2 cellular contexts compared by ENCODE assay signal in the genomic region with DNA sequence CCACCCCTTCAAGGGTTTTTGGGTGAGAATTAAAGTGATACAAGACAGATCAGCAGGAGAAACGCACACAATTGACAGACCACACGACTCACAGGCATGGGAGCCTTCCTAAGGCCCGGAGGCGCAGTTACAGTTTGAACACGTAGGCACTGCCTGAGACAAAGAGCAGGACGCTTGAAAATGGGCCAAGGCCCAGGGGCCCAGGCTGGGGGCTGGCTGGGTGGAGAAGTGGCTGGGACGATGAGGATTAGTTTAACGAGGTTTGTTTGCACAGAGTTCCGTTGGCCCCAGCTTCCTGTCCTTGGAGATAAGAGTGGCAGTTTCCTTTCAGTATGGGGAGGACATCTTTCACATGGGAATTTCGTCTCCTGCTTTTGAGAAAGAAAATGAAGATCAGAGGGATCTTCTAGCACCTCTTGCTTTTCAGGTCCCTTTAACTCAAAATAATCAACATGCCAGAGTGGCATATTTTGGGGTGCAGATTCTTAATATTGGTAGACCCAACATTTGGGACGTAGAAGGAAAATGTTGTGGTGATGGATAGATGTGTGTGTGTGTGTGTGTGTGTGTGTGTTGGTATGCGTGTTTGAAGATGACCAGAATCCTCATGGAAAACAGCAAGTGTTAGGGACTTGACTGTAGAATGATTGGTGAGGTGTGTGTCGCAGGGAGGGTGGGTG.
TF ChIP-seq lines count a peak whose summit lies in the region.

No MANE protein-coding gene starts in this region.

TF ChIP-seq in HEK293, 187 proteins besides CTCF, POLR2A, EP300 and RAD21:
- TF ChIP-seq SETDB1 (IDR thresholded peaks at IDR 0.05; ENCODE audit: insufficient read length, low read length) (peak; percentile 68), ZNF707 (tag by site-specific recombination; IDR thresholded peaks at IDR 0.05) (no peak)

TF ChIP-seq in HepG2, 621 proteins besides CTCF, POLR2A, EP300 and RAD21 (continues in another document):
- peak; percentile 86 for TF ChIP-seq ZMYM4 (CRISPR knock-in tag; IDR thresholded peaks at IDR 0.05)
- no peak for TF ChIP-seq ZNF839 (CRISPR knock-in tag; IDR thresholded peaks at IDR 0.05; ENCODE audit: borderline replicate concordance)
- no peak for TF ChIP-seq ZNF292 (CRISPR knock-in tag; IDR thresholded peaks at IDR 0.05; ENCODE audit: borderline replicate concordance, low read depth)
- TF ChIP-seq ETV6 (CRISPR knock-in tag; conservative IDR thresholded peaks at IDR 0.05), result 0 out of 2 replicates have a peak, but pooled peaks have one; percentile 49
- peak; percentile 70 for TF ChIP-seq MED8 (CRISPR knock-in tag; IDR thresholded peaks at IDR 0.05; ENCODE audit: insufficient replicate concordance)
- peak; percentile 31; the same call in 1 of the 2 replicates for TF ChIP-seq FOSL2 (CRISPR knock-in tag; IDR thresholded peaks at IDR 0.05)
- TF ChIP-seq MED1 (CRISPR knock-in tag; IDR thresholded peaks at IDR 0.05), result peak; percentile 89
- 0 out of 2 replicates have a peak, but pooled peaks have one; percentile 25 for TF ChIP-seq HNRNPL (IDR thresholded peaks at IDR 0.05; ENCODE audit: low read depth, low read length)
- TF ChIP-seq ZFX (CRISPR knock-in tag; IDR thresholded peaks at IDR 0.05; ENCODE audit: low read depth), result peak; percentile 40; the same call in 1 of the 2 replicates
- 0 out of 2 replicates have a peak, but pooled peaks have one; percentile 16 for TF ChIP-seq PHF20 (CRISPR knock-in tag; IDR thresholded peaks at IDR 0.05)
- TF ChIP-seq ZFY (CRISPR knock-in tag; IDR thresholded peaks at IDR 0.05), result peak; percentile 63
- no peak for TF ChIP-seq ZNF451 (CRISPR knock-in tag; IDR thresholded peaks at IDR 0.05)
- no peak for TF ChIP-seq SOX13 (IDR thresholded peaks at IDR 0.05)
- peak in 1 of 2 experiments; percentile 79; a peak in 2 of 4 replicates for TF ChIP-seq SOX13 (CRISPR knock-in tag; conservative IDR thresholded peaks at IDR 0.05 in 1 of 2, IDR thresholded peaks at IDR 0.05 in 1 of 2)
- 0 out of 2 replicates have a peak, but pooled peaks have one; percentile 12 for TF ChIP-seq SIX4 (CRISPR knock-in tag; IDR thresholded peaks at IDR 0.05)
- TF ChIP-seq RBAK (CRISPR knock-in tag; IDR thresholded peaks at IDR 0.05), result no peak
- TF ChIP-seq FOXP1 (IDR thresholded peaks at IDR 0.05), result no peak
- peak; percentile 43; the same call in 1 of the 2 replicates for TF ChIP-seq FOXP1 (CRISPR knock-in tag; IDR thresholded peaks at IDR 0.05)
- TF ChIP-seq RAD51 (IDR thresholded peaks at IDR 0.05; ENCODE audit: borderline replicate concordance), result no peak
- TF ChIP-seq MTA1 (CRISPR knock-in tag; IDR thresholded peaks at IDR 0.05; ENCODE audit: borderline replicate concordance), result peak; percentile 55; the same call in 1 of the 2 replicates
- TF ChIP-seq, protein P1, sequence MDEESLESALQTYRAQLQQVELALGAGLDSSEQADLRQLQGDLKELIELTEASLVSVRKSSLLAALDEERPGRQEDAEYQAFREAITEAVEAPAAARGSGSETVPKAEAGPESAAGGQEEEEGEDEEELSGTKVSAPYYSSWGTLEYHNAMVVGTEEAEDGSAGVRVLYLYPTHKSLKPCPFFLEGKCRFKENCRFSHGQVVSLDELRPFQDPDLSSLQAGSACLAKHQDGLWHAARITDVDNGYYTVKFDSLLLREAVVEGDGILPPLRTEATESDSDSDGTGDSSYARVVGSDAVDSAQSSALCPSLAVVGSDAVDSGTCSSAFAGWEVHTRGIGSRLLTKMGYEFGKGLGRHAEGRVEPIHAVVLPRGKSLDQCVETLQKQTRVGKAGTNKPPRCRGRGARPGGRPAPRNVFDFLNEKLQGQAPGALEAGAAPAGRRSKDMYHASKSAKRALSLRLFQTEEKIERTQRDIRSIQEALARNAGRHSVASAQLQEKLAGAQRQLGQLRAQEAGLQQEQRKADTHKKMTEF (CRISPR knock-in tag; IDR thresholded peaks at IDR 0.05), result peak; percentile 63; the same call in 1 of the 2 replicates
- TF ChIP-seq, protein P2, sequence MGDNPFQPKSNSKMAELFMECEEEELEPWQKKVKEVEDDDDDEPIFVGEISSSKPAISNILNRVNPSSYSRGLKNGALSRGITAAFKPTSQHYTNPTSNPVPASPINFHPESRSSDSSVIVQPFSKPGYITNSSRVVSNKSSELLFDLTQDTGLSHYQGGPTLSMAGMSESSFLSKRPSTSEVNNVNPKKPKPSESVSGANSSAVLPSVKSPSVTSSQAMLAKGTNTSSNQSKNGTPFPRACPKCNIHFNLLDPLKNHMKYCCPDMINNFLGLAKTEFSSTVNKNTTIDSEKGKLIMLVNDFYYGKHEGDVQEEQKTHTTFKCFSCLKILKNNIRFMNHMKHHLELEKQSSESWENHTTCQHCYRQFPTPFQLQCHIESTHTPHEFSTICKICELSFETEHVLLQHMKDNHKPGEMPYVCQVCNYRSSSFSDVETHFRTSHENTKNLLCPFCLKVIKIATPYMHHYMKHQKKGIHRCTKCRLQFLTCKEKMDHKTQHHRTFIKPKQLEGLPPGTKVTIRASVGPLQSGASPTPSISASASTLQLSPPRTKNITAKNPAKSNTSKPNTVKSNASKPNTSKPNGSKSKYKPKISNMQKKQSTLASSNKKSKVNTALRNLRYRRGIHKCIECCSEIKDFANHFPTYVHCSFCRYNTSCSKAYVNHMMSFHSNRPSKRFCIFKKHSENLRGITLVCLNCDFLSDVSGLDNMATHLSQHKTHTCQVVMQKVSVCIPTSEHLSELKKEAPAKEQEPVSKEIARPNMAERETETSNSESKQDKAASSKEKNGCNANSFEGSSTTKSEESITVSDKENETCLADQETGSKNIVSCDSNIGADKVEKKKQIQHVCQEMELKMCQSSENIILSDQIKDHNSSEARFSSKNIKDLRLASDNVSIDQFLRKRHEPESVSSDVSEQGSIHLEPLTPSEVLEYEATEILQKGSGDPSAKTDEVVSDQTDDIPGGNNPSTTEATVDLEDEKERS (CRISPR knock-in tag; IDR thresholded peaks at IDR 0.05), result peak; percentile 80; the same call in 1 of the 2 replicates
- TF ChIP-seq LCORL (IDR thresholded peaks at IDR 0.05), result no peak
- TF ChIP-seq LCORL (CRISPR knock-in tag; IDR thresholded peaks at IDR 0.05), result 0 out of 2 replicates have a peak, but pooled peaks have one; percentile 38
- TF ChIP-seq, protein P3, sequence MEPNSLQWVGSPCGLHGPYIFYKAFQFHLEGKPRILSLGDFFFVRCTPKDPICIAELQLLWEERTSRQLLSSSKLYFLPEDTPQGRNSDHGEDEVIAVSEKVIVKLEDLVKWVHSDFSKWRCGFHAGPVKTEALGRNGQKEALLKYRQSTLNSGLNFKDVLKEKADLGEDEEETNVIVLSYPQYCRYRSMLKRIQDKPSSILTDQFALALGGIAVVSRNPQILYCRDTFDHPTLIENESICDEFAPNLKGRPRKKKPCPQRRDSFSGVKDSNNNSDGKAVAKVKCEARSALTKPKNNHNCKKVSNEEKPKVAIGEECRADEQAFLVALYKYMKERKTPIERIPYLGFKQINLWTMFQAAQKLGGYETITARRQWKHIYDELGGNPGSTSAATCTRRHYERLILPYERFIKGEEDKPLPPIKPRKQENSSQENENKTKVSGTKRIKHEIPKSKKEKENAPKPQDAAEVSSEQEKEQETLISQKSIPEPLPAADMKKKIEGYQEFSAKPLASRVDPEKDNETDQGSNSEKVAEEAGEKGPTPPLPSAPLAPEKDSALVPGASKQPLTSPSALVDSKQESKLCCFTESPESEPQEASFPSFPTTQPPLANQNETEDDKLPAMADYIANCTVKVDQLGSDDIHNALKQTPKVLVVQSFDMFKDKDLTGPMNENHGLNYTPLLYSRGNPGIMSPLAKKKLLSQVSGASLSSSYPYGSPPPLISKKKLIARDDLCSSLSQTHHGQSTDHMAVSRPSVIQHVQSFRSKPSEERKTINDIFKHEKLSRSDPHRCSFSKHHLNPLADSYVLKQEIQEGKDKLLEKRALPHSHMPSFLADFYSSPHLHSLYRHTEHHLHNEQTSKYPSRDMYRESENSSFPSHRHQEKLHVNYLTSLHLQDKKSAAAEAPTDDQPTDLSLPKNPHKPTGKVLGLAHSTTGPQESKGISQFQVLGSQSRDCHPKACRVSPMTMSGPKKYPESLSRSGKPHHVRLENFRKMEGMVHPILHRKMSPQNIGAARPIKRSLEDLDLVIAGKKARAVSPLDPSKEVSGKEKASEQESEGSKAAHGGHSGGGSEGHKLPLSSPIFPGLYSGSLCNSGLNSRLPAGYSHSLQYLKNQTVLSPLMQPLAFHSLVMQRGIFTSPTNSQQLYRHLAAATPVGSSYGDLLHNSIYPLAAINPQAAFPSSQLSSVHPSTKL (CRISPR knock-in tag; IDR thresholded peaks at IDR 0.05), result peak; percentile 75
- TF ChIP-seq TBX2 (CRISPR knock-in tag; IDR thresholded peaks at IDR 0.05; ENCODE audit: borderline replicate concordance), result peak; percentile 17; the same call in 1 of the 2 replicates
- TF ChIP-seq KDM2A (CRISPR knock-in tag; IDR thresholded peaks at IDR 0.05; ENCODE audit: borderline replicate concordance, low read depth), result 0 out of 2 replicates have a peak, but pooled peaks have one; percentile 26
- peak; percentile 30; the same call in 1 of the 2 replicates for TF ChIP-seq TARDBP (CRISPR knock-in tag; IDR thresholded peaks at IDR 0.05)
- no peak for TF ChIP-seq FOXA1 (IDR thresholded peaks at IDR 0.05)
- TF ChIP-seq FOXA1 (CRISPR knock-in tag; IDR thresholded peaks at IDR 0.05), result peak; percentile 59
- peak; percentile 38; the same call in 1 of the 2 replicates for TF ChIP-seq NR2F6 (IDR thresholded peaks at IDR 0.05)
- TF ChIP-seq NR2F6 (CRISPR knock-in tag; IDR thresholded peaks at IDR 0.05), result 0 out of 2 replicates have a peak, but pooled peaks have one; percentile 20
- TF ChIP-seq, protein P4, sequence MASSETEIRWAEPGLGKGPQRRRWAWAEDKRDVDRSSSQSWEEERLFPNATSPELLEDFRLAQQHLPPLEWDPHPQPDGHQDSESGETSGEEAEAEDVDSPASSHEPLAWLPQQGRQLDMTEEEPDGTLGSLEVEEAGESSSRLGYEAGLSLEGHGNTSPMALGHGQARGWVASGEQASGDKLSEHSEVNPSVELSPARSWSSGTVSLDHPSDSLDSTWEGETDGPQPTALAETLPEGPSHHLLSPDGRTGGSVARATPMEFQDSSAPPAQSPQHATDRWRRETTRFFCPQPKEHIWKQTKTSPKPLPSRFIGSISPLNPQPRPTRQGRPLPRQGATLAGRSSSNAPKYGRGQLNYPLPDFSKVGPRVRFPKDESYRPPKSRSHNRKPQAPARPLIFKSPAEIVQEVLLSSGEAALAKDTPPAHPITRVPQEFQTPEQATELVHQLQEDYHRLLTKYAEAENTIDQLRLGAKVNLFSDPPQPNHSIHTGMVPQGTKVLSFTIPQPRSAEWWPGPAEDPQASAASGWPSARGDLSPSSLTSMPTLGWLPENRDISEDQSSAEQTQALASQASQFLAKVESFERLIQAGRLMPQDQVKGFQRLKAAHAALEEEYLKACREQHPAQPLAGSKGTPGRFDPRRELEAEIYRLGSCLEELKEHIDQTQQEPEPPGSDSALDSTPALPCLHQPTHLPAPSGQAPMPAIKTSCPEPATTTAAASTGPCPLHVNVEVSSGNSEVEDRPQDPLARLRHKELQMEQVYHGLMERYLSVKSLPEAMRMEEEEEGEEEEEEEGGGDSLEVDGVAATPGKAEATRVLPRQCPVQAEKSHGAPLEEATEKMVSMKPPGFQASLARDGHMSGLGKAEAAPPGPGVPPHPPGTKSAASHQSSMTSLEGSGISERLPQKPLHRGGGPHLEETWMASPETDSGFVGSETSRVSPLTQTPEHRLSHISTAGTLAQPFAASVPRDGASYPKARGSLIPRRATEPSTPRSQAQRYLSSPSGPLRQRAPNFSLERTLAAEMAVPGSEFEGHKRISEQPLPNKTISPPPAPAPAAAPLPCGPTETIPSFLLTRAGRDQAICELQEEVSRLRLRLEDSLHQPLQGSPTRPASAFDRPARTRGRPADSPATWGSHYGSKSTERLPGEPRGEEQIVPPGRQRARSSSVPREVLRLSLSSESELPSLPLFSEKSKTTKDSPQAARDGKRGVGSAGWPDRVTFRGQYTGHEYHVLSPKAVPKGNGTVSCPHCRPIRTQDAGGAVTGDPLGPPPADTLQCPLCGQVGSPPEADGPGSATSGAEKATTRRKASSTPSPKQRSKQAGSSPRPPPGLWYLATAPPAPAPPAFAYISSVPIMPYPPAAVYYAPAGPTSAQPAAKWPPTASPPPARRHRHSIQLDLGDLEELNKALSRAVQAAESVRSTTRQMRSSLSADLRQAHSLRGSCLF (CRISPR knock-in tag; IDR thresholded peaks at IDR 0.05; ENCODE audit: borderline replicate concordance), result no peak
- TF ChIP-seq SOX6 (IDR thresholded peaks at IDR 0.05), result no peak
- peak; percentile 68; the same call in 1 of the 2 replicates for TF ChIP-seq SOX6 (CRISPR knock-in tag; IDR thresholded peaks at IDR 0.05)
- TF ChIP-seq, protein P5, sequence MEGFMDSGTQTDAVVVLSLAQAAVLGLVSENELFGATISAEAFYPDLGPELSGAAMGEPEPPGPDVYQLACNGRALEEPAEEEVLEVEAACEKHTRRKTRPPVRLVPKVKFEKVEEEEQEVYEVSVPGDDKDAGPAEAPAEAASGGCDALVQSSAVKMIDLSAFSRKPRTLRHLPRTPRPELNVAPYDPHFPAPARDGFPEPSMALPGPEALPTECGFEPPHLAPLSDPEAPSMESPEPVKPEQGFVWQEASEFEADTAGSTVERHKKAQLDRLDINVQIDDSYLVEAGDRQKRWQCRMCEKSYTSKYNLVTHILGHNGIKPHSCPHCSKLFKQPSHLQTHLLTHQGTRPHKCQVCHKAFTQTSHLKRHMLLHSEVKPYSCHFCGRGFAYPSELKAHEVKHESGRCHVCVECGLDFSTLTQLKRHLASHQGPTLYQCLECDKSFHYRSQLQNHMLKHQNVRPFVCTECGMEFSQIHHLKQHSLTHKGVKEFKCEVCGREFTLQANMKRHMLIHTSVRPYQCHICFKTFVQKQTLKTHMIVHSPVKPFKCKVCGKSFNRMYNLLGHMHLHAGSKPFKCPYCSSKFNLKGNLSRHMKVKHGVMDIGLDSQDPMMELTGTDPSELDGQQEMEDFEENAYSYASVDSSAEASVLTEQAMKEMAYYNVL (CRISPR knock-in tag; IDR thresholded peaks at IDR 0.05; ENCODE audit: borderline replicate concordance), result 0 out of 2 replicates have a peak, but pooled peaks have one; percentile 27
- TF ChIP-seq, protein P6, sequence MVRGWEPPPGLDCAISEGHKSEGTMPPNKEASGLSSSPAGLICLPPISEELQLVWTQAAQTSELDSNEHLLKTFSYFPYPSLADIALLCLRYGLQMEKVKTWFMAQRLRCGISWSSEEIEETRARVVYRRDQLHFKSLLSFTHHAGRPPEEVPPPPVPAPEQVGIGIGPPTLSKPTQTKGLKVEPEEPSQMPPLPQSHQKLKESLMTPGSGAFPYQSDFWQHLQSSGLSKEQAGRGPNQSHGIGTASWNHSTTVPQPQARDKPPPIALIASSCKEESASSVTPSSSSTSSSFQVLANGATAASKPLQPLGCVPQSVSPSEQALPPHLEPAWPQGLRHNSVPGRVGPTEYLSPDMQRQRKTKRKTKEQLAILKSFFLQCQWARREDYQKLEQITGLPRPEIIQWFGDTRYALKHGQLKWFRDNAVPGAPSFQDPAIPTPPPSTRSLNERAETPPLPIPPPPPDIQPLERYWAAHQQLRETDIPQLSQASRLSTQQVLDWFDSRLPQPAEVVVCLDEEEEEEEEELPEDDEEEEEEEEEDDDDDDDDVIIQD (CRISPR knock-in tag; IDR thresholded peaks at IDR 0.05; ENCODE audit: low read depth), result peak; percentile 96
- no peak for TF ChIP-seq ATF7-NPFF (CRISPR knock-in tag; IDR thresholded peaks at IDR 0.05; ENCODE audit: low read depth)
